In genomic region chr12:123388218-123388947, GRCh38 we compare ENCODE assay signal across 8 cellular contexts. TPM values are rescaled to one million over a fixed set of nuclear protein-coding genes. Genes with fewer than 3 reads are reported as not detected.
DNase-seq lines count a peak whose midpoint lies in the region; ATAC-seq and TF ChIP-seq lines count a peak whose summit lies in the region.

No MANE protein-coding gene starts in this region.

- POLR2A ChIA-PET in PC-3 (lab: Charles Lee; ENCODE audit: unreplicated experiment) = interaction anchor here (0.5 kb wide), 1 partner anchor 25 kb away, joined by 5 read pairs; no protein-coding TSS in a partner anchor
- POLR2A ChIA-PET in naive thymus-derived CD4-positive, alpha-beta T cell (lab: Charles Lee) = interaction anchor here (0.5 to 1.8 kb wide), 5 partner anchors 23 to 318 kb away, joined by 3 to 9 read pairs (median 6); partner anchors contain the start of genes MPHOSPH9, MTRFR and SBNO1

- peak overlapping the region in 8 of 9 donors; percentile 47 to 93 (median 86) for H3K27ac Mint-ChIP-seq in naive thymus-derived CD4-positive, alpha-beta T cell

- H2AFZ ChIP-seq in PC-3 (ENCODE audit: low read length) = peak overlapping the region; percentile 90

- DNase-seq in Ammon's horn (ENCODE audit: low spot score) = peak; percentile 80
- peak in 1 of 2 experiments; percentile 70 for DNase-seq in HL-60 (ENCODE audit: low read depth in 1 of 2, low spot score in 1 of 2)
- peak; percentile 76 for DNase-seq in PC-3
- DNase-seq in activated T-helper 1 cell treated with anti-CD3 and anti-CD28 coated beads, Interleukin-2, amount 50 U/mL, for 16 hours (ENCODE audit: low read depth in 1 of 2, low spot score in 1 of 2) = peak; percentile 43 to 70
- peak; percentile 67 for DNase-seq in fibroblast of gingiva (ENCODE audit: low read depth)
- DNase-seq in naive thymus-derived CD4-positive, alpha-beta T cell = peak; percentile 64 to 84 (median 75)
- peak; percentile 56 to 76 (median 72) for DNase-seq in stimulated activated naive CD4-positive, alpha-beta T cell (lab: John Stamatoyannopoulos, UW)

- peak overlapping the region; percentile 96 for H3K4me2 ChIP-seq in PC-3 (ENCODE audit: low read length)

- H3K4me3 ChIP-seq in HL-60 (replicated peaks; ENCODE audit: insufficient read depth, low read length) (peak overlapping the region; percentile 54), PC-3 (ENCODE audit: low read length) (peak overlapping the region; percentile 83)
- H3K4me3 ChIP-seq in naive thymus-derived CD4-positive, alpha-beta T cell (ENCODE audit: low read length) = peak overlapping the region; percentile 88

- CTCF ChIA-PET in PC-3 (lab: Charles Lee) = interaction anchor here (0.5 kb wide), 1 partner anchor 63 kb away, joined by 3 read pairs; no protein-coding TSS in a partner anchor
- CTCF ChIA-PET in naive thymus-derived CD4-positive, alpha-beta T cell (lab: Charles Lee) = interaction anchor here (0.8 to 1.2 kb wide), 4 partner anchors 10 to 195 kb away, joined by 3 to 6 read pairs (median 3); partner anchors contain the start of gene TMED2

- H3K27ac ChIP-seq in HL-60 (replicated peaks) = peak overlapping the region; percentile 75
- peak overlapping the region; percentile 41; the same call in 1 of the 2 replicates for H3K27ac ChIP-seq in PC-3 (ENCODE audit: low read length)
- H3K27ac ChIP-seq in naive thymus-derived CD4-positive, alpha-beta T cell (ENCODE audit: low read depth, low read length) = peak overlapping the region; percentile 79

- H3K27me3 Mint-ChIP-seq in naive thymus-derived CD4-positive, alpha-beta T cell = no peaks in the 10 kb centered on the region

- no peaks in the 10 kb centered on the region for H3K27me3 ChIP-seq in HL-60 (ENCODE audit: insufficient read depth, poor library complexity, severe bottlenecking)
- H3K27me3 ChIP-seq in PC-3 (ENCODE audit: low read length) = no peaks in the 10 kb centered on the region
- H3K27me3 ChIP-seq in naive thymus-derived CD4-positive, alpha-beta T cell (ENCODE audit: control insufficient read depth in 2 of 2, insufficient read depth in 2 of 2, low read length in 2 of 2) = no peaks in the 10 kb centered on the region

- peaks cover 25% of the 10 kb centered on the region for H3K4me1 ChIP-seq in PC-3 (ENCODE audit: insufficient read depth, low read length)
- peaks cover 11 to 13% of the 10 kb centered on the region in 2 donors for H3K4me1 ChIP-seq in naive thymus-derived CD4-positive, alpha-beta T cell (ENCODE audit: control insufficient read depth in 2 of 2, insufficient read depth in 2 of 2, low read length in 2 of 2)

- no peaks in the 10 kb centered on the region for H3K9me3 ChIP-seq in PC-3 (ENCODE audit: low read length)
- no peaks in the 10 kb centered on the region for H3K9me3 ChIP-seq in naive thymus-derived CD4-positive, alpha-beta T cell (ENCODE audit: control insufficient read depth in 2 of 3, low read length in 3 of 3)

- TF ChIP-seq POLR2A in GM19099 (IDR thresholded peaks at IDR 0.05; ENCODE audit: extremely low read depth, insufficient read length, low read depth) = peak; percentile 51

- H3K9me3 Mint-ChIP-seq in naive thymus-derived CD4-positive, alpha-beta T cell = no peaks in the 10 kb centered on the region

- ATAC-seq in PC-3 = peak; percentile 38
- peak; percentile 75 for ATAC-seq in naive thymus-derived CD4-positive, alpha-beta T cell

- peaks cover 21% of the 10 kb centered on the region; the same call in 1 of the 2 replicates for H3K36me3 ChIP-seq in PC-3 (ENCODE audit: low read depth, low read length)
- H3K36me3 ChIP-seq in naive thymus-derived CD4-positive, alpha-beta T cell (ENCODE audit: control insufficient read depth in 2 of 3, insufficient read depth in 3 of 3, low read length in 3 of 3) = peaks cover 0 to 18% (median 0%) of the 10 kb centered on the region in 3 experiments

- peaks cover 76% of the 10 kb centered on the region for H3K79me2 ChIP-seq in PC-3 (ENCODE audit: low read length)

- intact Hi-C loops in PC-3 (cut with micrococcal nuclease) = no loop called here
- intact Hi-C loops in naive thymus-derived CD4-positive, alpha-beta T cell (cut with micrococcal nuclease) = loop anchor here (1.0 to 5.0 kb wide), 11 partner anchors 23 to 244 kb away; partner anchors contain the start of genes RILPL1 (in 2 of the 2), RILPL2 (in 2 of the 2), SNRNP35 (in 2 of the 2) and CDK2AP1 (in 1 of the 2)

- peak overlapping the region; percentile 34 for H3K9ac ChIP-seq in PC-3 (ENCODE audit: low read length)

- peaks cover 10 to 49% (median 43%) of the 10 kb centered on the region in 7 donors for H3K4me1 Mint-ChIP-seq in naive thymus-derived CD4-positive, alpha-beta T cell

- H4K20me1 ChIP-seq in PC-3 (ENCODE audit: low read length) = no peaks in the 10 kb centered on the region

- BruUV-seq in PC-3 (replicated peaks; lab: Mats Ljungman, UMichigan) = no TSS peak

- H3F3A ChIP-seq in PC-3 (ENCODE audit: low read length, unreplicated experiment) = no peaks in the 10 kb centered on the region

- TF ChIP-seq CTCF in HL-60 (IDR thresholded peaks at IDR 0.05; ENCODE audit: insufficient read depth, low read length) (no peak), PC-3 (conservative IDR thresholded peaks at IDR 0.05; ENCODE audit: low read depth, low read length) (no peak)

- no peaks in the 10 kb centered on the region for H3K9me2 ChIP-seq in PC-3 (replicated peaks; ENCODE audit: low read length)

- H3K4me3 Mint-ChIP-seq in naive thymus-derived CD4-positive, alpha-beta T cell = peak overlapping the region; percentile 78 to 91 (median 84)

- H3K36me3 Mint-ChIP-seq in naive thymus-derived CD4-positive, alpha-beta T cell = peaks cover 0 to 17% (median 4%) of the 10 kb centered on the region in 5 donors

RNA-seq across cellular contexts. Expression of gene KMT5A, which starts 4.5 kb away (rescaled TPM):
- total RNA-seq in PC-3 (2014; rRNA removed) = 59.3 and 73.5 TPM in 2 replicates
- total RNA-seq in naive thymus-derived CD4-positive, alpha-beta T cell = 10 to 100 TPM; 24.4 to 57.4 (median 28.3) TPM
- polyA plus RNA-seq in naive thymus-derived CD4-positive, alpha-beta T cell = 1 to 10 TPM; 1.4 to 3.1 TPM

RNA-seq across cellular contexts. Expression of gene SBNO1, which starts 23.7 kb away (rescaled TPM):
- total RNA-seq in PC-3 (2014; rRNA removed) = 23.3 and 25.3 TPM in 2 replicates
- 10 to 100 TPM; 30.1 to 49.9 (median 43.7) TPM for total RNA-seq in naive thymus-derived CD4-positive, alpha-beta T cell
- polyA plus RNA-seq in naive thymus-derived CD4-positive, alpha-beta T cell = 10 to 100 TPM; 31.6 to 34.0 TPM

RNA-seq across cellular contexts. Expression of gene RILPL2, which starts 48.1 kb away (rescaled TPM):
- 2.2 and 3.2 TPM in 2 replicates for total RNA-seq in PC-3 (2014; rRNA removed)
- 10 to 100 TPM in 1 of 5 experiments, 1 to 10 TPM in 4; 4.3 to 12.8 (median 5.6) TPM for total RNA-seq in naive thymus-derived CD4-positive, alpha-beta T cell
- polyA plus RNA-seq in naive thymus-derived CD4-positive, alpha-beta T cell = 1 to 10 TPM; 5.5 to 5.6 TPM
